Comparison of ENCODE assay signal across 18 cellular contexts in genomic region chr10:29860159-29860558, GRCh38.
A peak's percentile ranks its signal among the peaks of the same experiment; 100 is the strongest.
DNase-seq lines count a peak whose midpoint lies in the region; ATAC-seq and TF ChIP-seq lines count a peak whose summit lies in the region.
"Had no signal": no experiment of that assay in that cellular context is flagged by ENCODE, and none has a peak within 500 bp of the region (broad histone marks: within the 10 kb centered on the region; RNA-seq: fewer than 3 reads in every experiment).

No MANE protein-coding gene starts in this region.

- TF ChIP-seq POLR2A in breast epithelium (IDR thresholded peaks at IDR 0.05) = no peak

- H3K4me1 ChIP-seq in breast epithelium (no peaks in the 10 kb centered on the region), mammary epithelial cell (ENCODE audit: insufficient read depth, low read length) (peaks cover 46% of the 10 kb centered on the region)

- POLR2A ChIA-PET in MCF 10A (lab: Yijun Ruan, JAX) = interaction anchor here (0.7 to 5.6 kb wide), 3 partner anchors 89 to 241 kb away, joined by 3 to 52 read pairs (median 3); no protein-coding TSS in a partner anchor
- POLR2A ChIA-PET in GM10248 (lab: Yijun Ruan, JAX) = no interaction called here

- no peak for TF ChIP-seq CTCF in MCF 10A (IDR thresholded peaks at IDR 0.05; ENCODE audit: unreplicated experiment)
- TF ChIP-seq CTCF in breast epithelium (IDR thresholded peaks at IDR 0.05) = no peak
- no peak for TF ChIP-seq CTCF in mammary epithelial cell (conservative IDR thresholded peaks at IDR 0.05 in 1 of 2, IDR thresholded peaks at IDR 0.05 in 1 of 2; ENCODE audit: extremely low read depth in 1 of 2, insufficient read depth in 1 of 2, low read depth in 1 of 2, low read length in 2 of 2)
- TF ChIP-seq CTCF in nephron (IDR thresholded peaks at IDR 0.05; ENCODE audit: unreplicated experiment in 3 of 3) = no peak
- TF ChIP-seq CTCF in GM10248 (IDR thresholded peaks at IDR 0.05; ENCODE audit: control extremely low read depth, extremely low read depth, low read depth, missing control alignments) = no peak

- H3K27ac Mint-ChIP-seq in MCF 10A (ENCODE audit: low read depth, unreplicated experiment) = peak overlapping the region; percentile 79
- H3K27ac Mint-ChIP-seq in nephron = peak overlapping the region; percentile 50 to 75 (median 72)
- H3K27ac Mint-ChIP-seq: activated B cell treated with CpG ODN at 0.5 μM for 24 hours, naive B cell had no signal

- in situ Hi-C loops in mammary epithelial cell (cut with MboI; ENCODE audit: low sequenced_read_pairs in 2 of 2) = no loop called here

- intact Hi-C loops in MCF 10A (cut with micrococcal nuclease) = no loop called here
- intact Hi-C loops in breast epithelium (cut with DNase I; ENCODE audit: low total_unique reads) = no loop called here
- intact Hi-C loops in mammary epithelial cell (cut with micrococcal nuclease) = loop anchor here (5.0 kb wide), 1 partner anchor 87 kb away; no protein-coding TSS in a partner anchor

- H2AFZ ChIP-seq in mammary epithelial cell (ENCODE audit: low read depth, low read length) = no peak overlapping the region

- peak overlapping the region; percentile 41 for H3K4me3 Mint-ChIP-seq in MCF 10A (ENCODE audit: unreplicated experiment)
- H3K4me3 Mint-ChIP-seq in nephron = no peak overlapping the region
- H3K4me3 Mint-ChIP-seq: activated B cell treated with CpG ODN at 0.5 μM for 24 hours, brain, naive B cell had no signal

- no peaks in the 10 kb centered on the region for H3K27me3 ChIP-seq in breast epithelium
- no peaks in the 10 kb centered on the region for H3K27me3 ChIP-seq in mammary epithelial cell (ENCODE audit: insufficient read depth, low read length)
- H3K27me3 ChIP-seq: heart left ventricle had no signal

- no peak overlapping the region for H3K4me3 ChIP-seq in breast epithelium
- H3K4me3 ChIP-seq in mammary epithelial cell (replicated peaks in 1 of 3; ENCODE audit: insufficient read depth in 1 of 3, low read depth in 2 of 3, low read length in 3 of 3) = no peak overlapping the region
- H3K4me3 ChIP-seq: heart left ventricle had no signal

- H3K9ac ChIP-seq in mammary epithelial cell (ENCODE audit: insufficient read depth, low read length) = no peak overlapping the region

- 76% methylated on average over 9 of the region's 9 CpGs for WGBS in mammary epithelial cell (ENCODE audit: low coverage, missing lambda C conversion rate)

- dilution Hi-C loops in mammary epithelial cell (cut with HindIII; ENCODE audit: low sequenced_read_pairs) = no loop called here

- H3K27me3 Mint-ChIP-seq in MCF 10A (ENCODE audit: insufficient read depth, unreplicated experiment) (no peaks in the 10 kb centered on the region), nephron (ENCODE audit: low read depth) (peaks cover 4% of the 10 kb centered on the region)
- H3K27me3 Mint-ChIP-seq: brain had no signal

- H3K36me3 Mint-ChIP-seq in MCF 10A (ENCODE audit: insufficient read depth, unreplicated experiment) (no peaks in the 10 kb centered on the region), nephron (ENCODE audit: low read depth) (no peaks in the 10 kb centered on the region)
- H3K36me3 Mint-ChIP-seq: brain, naive B cell had no signal

- no peaks in the 10 kb centered on the region for H4K20me1 ChIP-seq in mammary epithelial cell (ENCODE audit: insufficient read depth, low read length)

- H3K9me3 ChIP-seq in breast epithelium (no peaks in the 10 kb centered on the region), mammary epithelial cell (replicated peaks; ENCODE audit: insufficient read depth, low read length) (no peaks in the 10 kb centered on the region)
- H3K9me3 ChIP-seq: heart left ventricle had no signal

- BruUV-seq in MCF 10A (replicated peaks; lab: Mats Ljungman, UMichigan) (no TSS peak), mammary epithelial cell (replicated peaks; lab: Mats Ljungman, UMichigan) (no TSS peak)

- H3K36me3 ChIP-seq in breast epithelium (no peaks in the 10 kb centered on the region), mammary epithelial cell (ENCODE audit: insufficient read depth, low read length) (no peaks in the 10 kb centered on the region)
- H3K36me3 ChIP-seq: heart left ventricle had no signal

- no peak for ATAC-seq in HG03571 (IDR thresholded peaks at IDR 0.05; ENCODE audit: unreplicated experiment)
- no peak for ATAC-seq in HG03460 (IDR thresholded peaks at IDR 0.05; ENCODE audit: unreplicated experiment)
- no peak for ATAC-seq in GM18858 (IDR thresholded peaks at IDR 0.05; ENCODE audit: unreplicated experiment)
- ATAC-seq: heart left ventricle, Panc1 had no signal

- no peaks in the 10 kb centered on the region for H3K79me2 ChIP-seq in mammary epithelial cell (ENCODE audit: insufficient read depth, low read length)

- no peak overlapping the region for H3K4me2 ChIP-seq in mammary epithelial cell (ENCODE audit: insufficient read depth, low read depth, low read length)

- DNase-seq in MCF 10A (ENCODE audit: unreplicated experiment) (peak; percentile 78), breast epithelium (ENCODE audit: low spot score in 2 of 2) (no peak), mammary epithelial cell (peak; percentile 87), GM10248 (ENCODE audit: extremely low spot score) (no peak)
- DNase-seq: activated B cell treated with CpG ODN at 0.5 μM for 24 hours; activated naive CD4-positive, alpha-beta T cell; heart left ventricle; naive B cell; NCI-H1105; NCI-H446; retina; stimulated activated CD4-positive, alpha-beta T cell treated with anti-CD3 and anti-CD28 coated beads, Interleukin-4, amount 100 ng/mL, for 1 hour had no signal

- no peak overlapping the region for H3K27ac ChIP-seq in breast epithelium
- H3K27ac ChIP-seq in mammary epithelial cell (ENCODE audit: insufficient read depth, low read depth, low read length) = peak overlapping the region; percentile 28

- CTCF ChIA-PET in MCF 10A (lab: Yijun Ruan, JAX) (interaction anchor here (0.6 to 2.1 kb wide), 2 partner anchors 87 to 498 kb away, joined by 3 to 6 read pairs; no protein-coding TSS in a partner anchor), mammary epithelial cell (lab: Charles Lee; ENCODE audit: low non-redundant PET) (no interaction called here), GM10248 (lab: Yijun Ruan, JAX) (interaction anchor here (1.4 kb wide), 2 partner anchors 10 to 13 kb away, joined by 3 to 5 read pairs; no protein-coding TSS in a partner anchor)

- H3K9me3 Mint-ChIP-seq in MCF 10A (ENCODE audit: unreplicated experiment) = no peaks in the 10 kb centered on the region
- H3K9me3 Mint-ChIP-seq in nephron = no peaks in the 10 kb centered on the region
- H3K9me3 Mint-ChIP-seq: activated B cell treated with CpG ODN at 0.5 μM for 24 hours, brain, naive B cell had no signal

- H3K4me1 Mint-ChIP-seq in MCF 10A (ENCODE audit: insufficient read depth, unreplicated experiment) (peaks cover 42% of the 10 kb centered on the region), nephron (peaks cover 44% of the 10 kb centered on the region)
- H3K4me1 Mint-ChIP-seq: activated B cell treated with CpG ODN at 0.5 μM for 24 hours, naive B cell had no signal

Comparison
In these comparisons a context has a peak if more than half of its experiments do, and no peak if none do; other contexts are left out.
1. DNase-seq: peak in MCF 10A (single experiment) and mammary epithelial cell (single experiment); none in breast epithelium (0 of 2) and GM10248 (single experiment).